ENCODE assay signal across 7 cellular contexts in genomic region chr5:132305420-132305819, GRCh38.
"Had no signal": no experiment of that assay in that cellular context is flagged by ENCODE, and none has a peak within 500 bp of the region (broad histone marks: within the 10 kb centered on the region; RNA-seq: fewer than 3 reads in every experiment).

No MANE protein-coding gene starts in this region.

- H3K4me3 ChIP-seq: GM23248, HAP-1 had no signal

- ATAC-seq: HCT116 had no signal

- H3K36me3 ChIP-seq: HAP-1 had no signal

- H3K27ac ChIP-seq: GM23248 had no signal

- DNase-seq: GM23248, GOT3, H7, IMR-90, KBM-7 had no signal
